ENCODE assay signal across 2 cellular contexts in genomic region chr3:12369598-12369997, GRCh38.
TF ChIP-seq lines count a peak whose summit lies in the region.

No MANE protein-coding gene starts in this region.

TF ChIP-seq in GM23338, 12 proteins besides CTCF, POLR2A, EP300 and RAD21:
- TF ChIP-seq ETS1 (IDR thresholded peaks at IDR 0.05), result no peak
- TF ChIP-seq ZNF114 (CRISPR knock-in tag; IDR thresholded peaks at IDR 0.05), result no peak
- TF ChIP-seq CREB1 (CRISPR knock-in tag; IDR thresholded peaks at IDR 0.05; ENCODE audit: low read depth), result no peak
- TF ChIP-seq EZH2 (IDR thresholded peaks at IDR 0.05; ENCODE audit: low read depth, unreplicated experiment), result no peak
- no peak for TF ChIP-seq ZNF331 (CRISPR knock-in tag; IDR thresholded peaks at IDR 0.05; ENCODE audit: low read depth)
- TF ChIP-seq POLR2AphosphoS5 (IDR thresholded peaks at IDR 0.05; ENCODE audit: low read depth), result no peak
- no peak for TF ChIP-seq ZNF462 (CRISPR knock-in tag; IDR thresholded peaks at IDR 0.05)
- TF ChIP-seq EZH2phosphoT487 (IDR thresholded peaks at IDR 0.05; ENCODE audit: unreplicated experiment), result no peak
- TF ChIP-seq NANOG (IDR thresholded peaks at IDR 0.05; ENCODE audit: borderline replicate concordance), result no peak
- TF ChIP-seq REST (IDR thresholded peaks at IDR 0.05; ENCODE audit: unreplicated experiment), result no peak
- TF ChIP-seq STAT1 (IDR thresholded peaks at IDR 0.05; ENCODE audit: unreplicated experiment), result no peak
- no peak for TF ChIP-seq JUNB (IDR thresholded peaks at IDR 0.05; ENCODE audit: unreplicated experiment)

TF ChIP-seq in IMR-90, 13 proteins besides CTCF, POLR2A, EP300 and RAD21:
- TF ChIP-seq FOS (IDR thresholded peaks at IDR 0.05; ENCODE audit: low read depth, low read length), result no peak
- TF ChIP-seq SMC3 (IDR thresholded peaks at IDR 0.05; ENCODE audit: low read depth, low read length), result no peak
